ENCODE assay signal across 22 cellular contexts in the genomic region with DNA sequence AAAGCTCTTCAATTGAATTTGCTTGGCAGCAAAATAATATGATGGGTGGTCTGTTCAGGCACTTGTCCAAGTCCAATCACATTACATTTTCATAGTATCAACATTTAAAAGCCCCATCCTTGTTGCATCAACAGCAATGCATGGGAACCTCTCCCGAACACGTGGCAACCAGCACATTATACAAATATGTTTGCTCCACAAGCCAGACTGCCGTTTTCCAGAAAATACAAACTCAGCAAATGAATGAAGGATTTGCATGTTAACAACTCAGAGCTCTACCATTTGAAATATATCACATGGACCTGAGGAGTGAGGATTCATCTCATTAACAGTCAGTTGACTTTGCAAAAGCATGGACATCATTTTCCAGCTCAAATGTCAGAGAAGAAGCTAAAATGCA.
"Had no signal": no experiment of that assay in that cellular context is flagged by ENCODE, and none has a peak within 500 bp of the region (broad histone marks: within the 10 kb centered on the region; RNA-seq: fewer than 3 reads in every experiment).

No MANE protein-coding gene starts in this region.

- H3K27ac ChIP-seq: HL-60, KMS-11, SJSA1, SK-N-MC had no signal

- H3K4me3 ChIP-seq: SJSA1 had no signal

- FAIRE-seq: HTR-8/SVneo, RCC 7860 had no signal

- H3K27me3 ChIP-seq: SJSA1 had no signal

- H3K9ac ChIP-seq: KMS-11 had no signal

- H3K4me2 ChIP-seq: KMS-11 had no signal

- H3K36me3 ChIP-seq: SJSA1 had no signal

- DNase-seq: Kasumi-1, MM.1S, NCI-H1092 treated with DMSO at 0.1 percent for 48 hours, NCI-H1436, NCI-H1694, NCI-H187 treated with DMSO at 0.1 percent for 48 hours, NCI-H2029 treated with DMSO at 0.1 percent for 48 hours, NCI-H2171 treated with DMSO at 0.1 percent for 48 hours, NCI-H345, NCI-H446 treated with DMSO at 0.1 percent for 48 hours, NCI-H510A treated with DMSO at 0.1 percent for 48 hours, NCI-H69, NCI-H774, Right ventricle myocardium superior, RPMI8226, SIG-M5 had no signal

- H3K4me1 ChIP-seq: SJSA1 had no signal

- H3K9me3 ChIP-seq: SJSA1 had no signal
